8 cellular contexts compared by ENCODE assay signal in the genomic region with DNA sequence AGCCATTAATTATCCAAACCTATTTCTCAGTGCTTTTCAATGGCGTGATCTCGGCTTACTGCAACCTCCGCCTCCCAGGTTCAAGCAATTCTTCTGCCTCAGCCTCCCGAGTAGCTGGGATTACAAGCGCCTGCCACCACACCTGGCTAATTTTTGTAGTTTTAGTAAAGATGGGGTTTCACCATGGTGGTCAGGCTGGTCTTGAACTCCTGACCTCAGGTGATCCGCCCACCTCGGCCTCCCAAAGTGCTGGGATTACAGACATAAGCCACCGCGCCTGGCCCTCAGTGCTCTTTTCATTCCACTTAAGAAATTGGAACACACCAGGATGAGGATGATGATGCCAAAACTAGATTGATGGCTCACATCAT. TPM values are rescaled to one million over a fixed set of nuclear protein-coding genes. Genes with fewer than 3 reads are reported as not detected.
DNase-seq lines count a peak whose midpoint lies in the region; ATAC-seq, FAIRE-seq and TF ChIP-seq lines count a peak whose summit lies in the region.
"Not testable (repeated sequence)": the region's sequence is repeated elsewhere in the genome, so short reads cannot be mapped to it uniquely, and the experiment has no call there.

No MANE protein-coding gene starts in this region.

- intact Hi-C loops in CD4-positive, alpha-beta memory T cell (cut with micrococcal nuclease): loop anchor here (1.0 kb wide), 3 partner anchors 27 to 141 kb away; partner anchors contain the start of genes RAD51C and TEX14
- intact Hi-C loops in activated CD4-positive, alpha-beta T cell treated with anti-CD3 and anti-CD28 coated beads, Interleukin-2, amount 10 ng/mL, durations not matched to agents 24 days and 14 days (cut with micrococcal nuclease): loop anchor here (1.0 to 2.0 kb wide), 6 partner anchors 27 to 346 kb away; partner anchors contain the start of genes RAD51C and TEX14
- intact Hi-C loops in K562 (cut with micrococcal nuclease) (loop anchor here (1.0 kb wide), 3 partner anchors 20 to 141 kb away; no protein-coding TSS in a partner anchor), HepG2 (cut with micrococcal nuclease; ENCODE audit: unreplicated experiment) (loop anchor here (1.0 kb wide), 3 partner anchors 27 to 141 kb away; no protein-coding TSS in a partner anchor)
- intact Hi-C loops in esophagus squamous epithelium (cut with DNase I); pancreas (cut with DNase I); thyroid gland (cut with DNase I): not testable (repeated sequence)

- H3K27ac ChIP-seq in CD4-positive, alpha-beta memory T cell (ENCODE audit: low read depth, low read length): peak overlapping the region; percentile 77
- H3K27ac ChIP-seq in K562 (ENCODE audit: extremely low read depth, low read depth, low read length) (peak overlapping the region; percentile 100), esophagus squamous epithelium (peak overlapping the region in 3 of 4 donors; percentile 75 to 87 (median 76)), HepG2 (ENCODE audit: extremely low read length, insufficient read depth, low read length) (peak overlapping the region; percentile 88), pancreas (peak overlapping the region; percentile 58 to 90 (median 70)), thyroid gland (peak overlapping the region in 2 of 3 donors; percentile 61 to 69)

- not testable (repeated sequence) for H3K36me3 ChIP-seq in CD4-positive, alpha-beta memory T cell (ENCODE audit: insufficient read depth, low read length); K562 (ENCODE audit: control insufficient read depth, insufficient read depth, low read length); esophagus squamous epithelium; HepG2 (replicated peaks in 1 of 2; ENCODE audit: control insufficient read depth in 1 of 2, insufficient read depth in 2 of 2, low read length in 2 of 2); pancreas; thyroid gland

- FAIRE-seq in K562 (lab: Jason Lieb, UNC); HepG2 (lab: Jason Lieb, UNC); pancreas (lab: Jason Lieb, UNC): not testable (repeated sequence)

- TSS peak; percentile 95 for BruUV-seq in K562 (replicated peaks; lab: Mats Ljungman, UMichigan)
- BruUV-seq in HepG2 (replicated peaks; lab: Mats Ljungman, UMichigan): TSS peak; percentile 60

- peak overlapping the region; percentile 83 to 95 (median 91) for H3K4me3 Mint-ChIP-seq in CD4-positive, alpha-beta memory T cell
- peak overlapping the region; percentile 78 for H3K4me3 Mint-ChIP-seq in activated CD4-positive, alpha-beta T cell treated with anti-CD3 and anti-CD28 coated beads, Interleukin-2, amount 10 ng/mL, durations not matched to agents 24 days and 14 days

- ATAC-seq in K562, HepG2, pancreas: not testable (repeated sequence)

- H3K4me3 ChIP-seq in CD4-positive, alpha-beta memory T cell (ENCODE audit: low read length in 2 of 2): peak overlapping the region; percentile 43 to 83
- H3K4me3 ChIP-seq in LNCaP clone FGC (ENCODE audit: low read depth, low read length) (peak overlapping the region; percentile 38), K562 (peak overlapping the region; percentile 40), esophagus squamous epithelium (peak overlapping the region; percentile 24 to 62 (median 47)), HepG2 (replicated peaks in 1 of 3; ENCODE audit: insufficient read depth in 1 of 3, low read depth in 2 of 3, low read length in 3 of 3) (peak overlapping the region; percentile 33 to 59 (median 35); a peak in 5 of 6 replicates), pancreas (peak overlapping the region; percentile 3 to 49 (median 34)), thyroid gland (replicated peaks in 1 of 3) (peak overlapping the region in 1 of 3 donors; percentile 24)

- not testable (repeated sequence) for H3K79me2 ChIP-seq in K562 (ENCODE audit: control insufficient read depth, insufficient read depth, low read length); HepG2 (ENCODE audit: insufficient read depth, low read length)

- H3K9me3 ChIP-seq in CD4-positive, alpha-beta memory T cell (ENCODE audit: control insufficient read depth in 1 of 2, low read length in 2 of 2); K562 (replicated peaks; ENCODE audit: control insufficient read depth, insufficient read depth, low read depth, low read length); esophagus squamous epithelium; HepG2 (ENCODE audit: low read length); pancreas; thyroid gland: not testable (repeated sequence)

- H3K9me1 ChIP-seq in K562 (ENCODE audit: control insufficient read depth, insufficient read depth, low read length): not testable (repeated sequence)

- H3K4me2 ChIP-seq in K562 (ENCODE audit: insufficient read depth, low read length): peak overlapping the region; percentile 80
- H3K4me2 ChIP-seq in HepG2 (ENCODE audit: low read depth, low read length): peak overlapping the region; percentile 82

- in situ Hi-C loops in K562 (cut with MboI); HepG2 (cut with HindIII; ENCODE audit: extremely low pct_ligation_motif_present, low pct_unique_long_range_greater_than_20kb): not testable (repeated sequence)

- not testable (repeated sequence) for TF ChIP-seq RAD21 in K562 (CRISPR knock-in tag; conservative IDR thresholded peaks at IDR 0.05 in 1 of 2, IDR thresholded peaks at IDR 0.05 in 1 of 2); HepG2 (CRISPR knock-in tag; IDR thresholded peaks at IDR 0.05)

- H3K27ac Mint-ChIP-seq in CD4-positive, alpha-beta memory T cell: peak overlapping the region; percentile 97 to 100 (median 100)
- peak overlapping the region; percentile 99 for H3K27ac Mint-ChIP-seq in activated CD4-positive, alpha-beta T cell treated with anti-CD3 and anti-CD28 coated beads, Interleukin-2, amount 10 ng/mL, durations not matched to agents 24 days and 14 days

- not testable (repeated sequence) for H3K9me3 Mint-ChIP-seq in CD4-positive, alpha-beta memory T cell; activated CD4-positive, alpha-beta T cell treated with anti-CD3 and anti-CD28 coated beads, Interleukin-2, amount 10 ng/mL, durations not matched to agents 24 days and 14 days

- TF ChIP-seq CTCF in LNCaP clone FGC (IDR thresholded peaks at IDR 0.05; ENCODE audit: control insufficient read depth, extremely low read depth, insufficient read depth); K562 (IDR thresholded peaks at IDR 0.05 in 2 of 3, conservative IDR thresholded peaks at IDR 0.05 in 1 of 3; ENCODE audit: insufficient read depth in 2 of 3, low read depth in 1 of 3, low read length in 3 of 3); esophagus squamous epithelium (IDR thresholded peaks at IDR 0.05); HepG2 (CRISPR knock-in tag; IDR thresholded peaks at IDR 0.05); pancreas (IDR thresholded peaks at IDR 0.05); thyroid gland (IDR thresholded peaks at IDR 0.05): not testable (repeated sequence)

- not testable (repeated sequence) for DNase-seq in CD4-positive, alpha-beta memory T cell; LNCaP clone FGC (ENCODE audit: low read depth); activated CD4-positive, alpha-beta T cell treated with anti-CD3 and anti-CD28 coated beads, Interleukin-2, amount 10 ng/mL, durations not matched to agents 24 days and 14 days; K562 (ENCODE audit: extremely low read depth in 1 of 4, low spot score in 3 of 4); esophagus squamous epithelium (lab: John Stamatoyannopoulos, UW); HepG2 (ENCODE audit: low spot score); thyroid gland
- DNase-seq in pancreas: peak in 1 of 6 donors; percentile 22

- not testable (repeated sequence) for H4K20me1 ChIP-seq in K562 (replicated peaks; ENCODE audit: control insufficient read depth, insufficient read depth, low read length); HepG2 (ENCODE audit: insufficient read depth, low read length)

- POLR2A ChIA-PET in CD4-positive, alpha-beta memory T cell (lab: Charles Lee; ENCODE audit: partially characterized antibody): interaction anchor here (0.7 to 5.6 kb wide), 6 partner anchors 28 to 324 kb away, joined by 3 to 101 read pairs (median 8); partner anchors contain the start of genes RAD51C and TEX14
- POLR2A ChIA-PET in K562 (lab: Yijun Ruan, JAX) (interaction anchor here (0.6 to 11.2 kb wide), 16 partner anchors 12 to 345 kb away, joined by 3 to 281 read pairs (median 8); partner anchors contain the start of genes RAD51C and TEX14), HepG2 (lab: Yijun Ruan, JAX) (interaction anchor here (0.6 to 5.6 kb wide), 9 partner anchors 8 to 141 kb away, joined by 3 to 154 read pairs (median 6); partner anchors contain the start of genes RAD51C and TEX14)

- H3K27me3 ChIP-seq in CD4-positive, alpha-beta memory T cell (ENCODE audit: insufficient read depth, low read length); K562 (ENCODE audit: control insufficient read depth in 2 of 2, insufficient read depth in 2 of 2, low read length in 2 of 2); esophagus squamous epithelium; HepG2 (ENCODE audit: control insufficient read depth in 1 of 2, insufficient read depth in 2 of 2, low read length in 2 of 2); pancreas; thyroid gland: not testable (repeated sequence)

- not testable (repeated sequence) for TF ChIP-seq EP300 in K562 (IDR thresholded peaks at IDR 0.05; ENCODE audit: low read length); HepG2 (IDR thresholded peaks at IDR 0.05; ENCODE audit: low read depth in 2 of 2, low read length in 2 of 2); HepG2 (CRISPR knock-in tag; IDR thresholded peaks at IDR 0.05; ENCODE audit: borderline replicate concordance)

- H3K27me3 Mint-ChIP-seq in CD4-positive, alpha-beta memory T cell: not testable (repeated sequence)
- H3K27me3 Mint-ChIP-seq in activated CD4-positive, alpha-beta T cell treated with anti-CD3 and anti-CD28 coated beads, Interleukin-2, amount 10 ng/mL, durations not matched to agents 24 days and 14 days: peaks cover 13% of the 10 kb centered on the region

- WGBS in K562 (ENCODE audit: insufficient coverage, low coverage, missing lambda C conversion rate): 29% methylated on average over 9 of the region's 9 CpGs
- 27 to 33% methylated on average over 6 to 7 of the region's 9 CpGs for WGBS in esophagus squamous epithelium, 2 donors
- 38% methylated on average over 9 of the region's 9 CpGs for WGBS in HepG2 (ENCODE audit: low lambda C conversion rate)
- WGBS in pancreas, 2 donors: 20 to 21% methylated on average over 9 of the region's 9 CpGs
- 51 to 58% methylated on average over 9 of the region's 9 CpGs for WGBS in thyroid gland, 2 donors

- H3K9ac ChIP-seq in K562 (ENCODE audit: insufficient read depth in 1 of 2, low read depth in 2 of 2, low read length in 2 of 2) (peak overlapping the region in 1 of 2 experiments; percentile 98; a peak in 2 of 4 replicates), HepG2 (ENCODE audit: insufficient read depth, low read depth, low read length) (peak overlapping the region; percentile 96)

- peaks cover 13% of the 10 kb centered on the region for H3K4me1 ChIP-seq in CD4-positive, alpha-beta memory T cell (ENCODE audit: insufficient read depth, low read length)
- not testable (repeated sequence) for H3K4me1 ChIP-seq in K562 (replicated peaks in 1 of 2; ENCODE audit: control insufficient read depth in 2 of 2, insufficient read depth in 2 of 2, low read length in 2 of 2); pancreas; thyroid gland
- H3K4me1 ChIP-seq in esophagus squamous epithelium: peaks cover 0 to 22% (median 5%) of the 10 kb centered on the region in 3 donors
- peaks cover 14% of the 10 kb centered on the region for H3K4me1 ChIP-seq in HepG2 (ENCODE audit: insufficient read depth, low read length)

- H3K36me3 Mint-ChIP-seq in CD4-positive, alpha-beta memory T cell; activated CD4-positive, alpha-beta T cell treated with anti-CD3 and anti-CD28 coated beads, Interleukin-2, amount 10 ng/mL, durations not matched to agents 24 days and 14 days (ENCODE audit: low read depth): not testable (repeated sequence)

- peak overlapping the region; percentile 95 for H2AFZ ChIP-seq in K562 (ENCODE audit: low read depth, low read length)
- peak overlapping the region; percentile 94 for H2AFZ ChIP-seq in HepG2 (ENCODE audit: low read length)

- peaks cover 12 to 18% (median 15%) of the 10 kb centered on the region in 4 donors for H3K4me1 Mint-ChIP-seq in CD4-positive, alpha-beta memory T cell
- peaks cover 20% of the 10 kb centered on the region for H3K4me1 Mint-ChIP-seq in activated CD4-positive, alpha-beta T cell treated with anti-CD3 and anti-CD28 coated beads, Interleukin-2, amount 10 ng/mL, durations not matched to agents 24 days and 14 days

- not testable (repeated sequence) for TF ChIP-seq POLR2A in K562 (conservative IDR thresholded peaks at IDR 0.05); esophagus squamous epithelium (IDR thresholded peaks at IDR 0.05); HepG2 (IDR thresholded peaks at IDR 0.05; ENCODE audit: insufficient read depth in 1 of 2, low read depth in 2 of 2, low read length in 2 of 2); thyroid gland (IDR thresholded peaks at IDR 0.05)

- CTCF ChIA-PET in CD4-positive, alpha-beta memory T cell (lab: Charles Lee; ENCODE audit: partially characterized antibody): interaction anchor here (1.1 to 1.8 kb wide), 2 partner anchors 28 to 141 kb away, joined by 3 to 5 read pairs; no protein-coding TSS in a partner anchor
- CTCF ChIA-PET in K562 (lab: Yijun Ruan, JAX; ENCODE audit: low intra/inter-chr PET ratio); HepG2 (lab: Yijun Ruan, JAX; ENCODE audit: low intra/inter-chr PET ratio, low total read pairs): not testable (repeated sequence)

RNA-seq across cellular contexts. Expression of gene TEX14, which starts 32.1 kb away (rescaled TPM):
- 1 to 10 TPM; 1.3 to 1.6 TPM for total RNA-seq in CD4-positive, alpha-beta memory T cell
- polyA plus RNA-seq in CD4-positive, alpha-beta memory T cell: not detected
- 0.07 TPM in 2 replicates for total RNA-seq in activated CD4-positive, alpha-beta T cell treated with anti-CD3 and anti-CD28 coated beads, Interleukin-2, amount 10 ng/mL, durations not matched to agents 24 days and 14 days
- total RNA-seq in K562 (2011; cell fraction: chromatin; rRNA removed; ENCODE audit: low replicate concordance): 0.25 and 0.42 TPM in 2 replicates
- 0.13 and 0.17 TPM in 2 replicates for total RNA-seq in K562 (2011; cell fraction: nucleolus; rRNA removed)
- 0.15 and 0.29 TPM in 2 replicates for total RNA-seq in K562 (2011; cell fraction: nucleoplasm; rRNA removed)
- 0.04 and 0.05 TPM in 2 replicates for total RNA-seq in K562 (2014; rRNA removed)
- 0.06 and 0.11 TPM in 2 replicates for total RNA-seq in K562 (2014; rRNA removed; fragmentation: Illumina TruSeq; extraction: Trizol)
- 0.04 TPM in 1 of 2 replicates, not detected in the other for total RNA-seq in K562 (2015; rRNA removed; fragmentation: Illumina TruSeq; extraction: Trizol)
- 0.09 and 0.18 TPM in 2 replicates for total RNA-seq in K562 (2021)
- 0.06 and 0.27 TPM in 2 replicates for polyA plus RNA-seq in K562 (2011; rRNA removed)
- 0.06 and 0.40 TPM in 2 replicates for polyA plus RNA-seq in K562 (2011; cell fraction: cytosol; rRNA removed)
- polyA plus RNA-seq in K562 (2011; cell fraction: nucleus; rRNA removed): 0.34 and 0.56 TPM in 2 replicates
- 0.10 and 0.12 TPM in 2 replicates for polyA plus RNA-seq in K562 (2012)
- polyA plus RNA-seq in K562 (2014; fragmentation: Illumina TruSeq; extraction: Trizol): 0.06 and 0.12 TPM in 2 replicates
- polyA plus RNA-seq in K562 (2014; fragmentation: Nextera tagmentation; extraction: Ambion mirVana): under 1 TPM; 0.10 to 0.11 TPM
- 0.05 TPM in 2 replicates for polyA plus RNA-seq in K562 (2014; rRNA removed)
- polyA minus RNA-seq in K562 (2011; rRNA and poly(A)+ RNA removed): 0.07 and 0.24 TPM in 2 replicates
- not detected in 2 replicates for polyA minus RNA-seq in K562 (2011; cell fraction: cytosol; rRNA and poly(A)+ RNA removed)
- under 0.01 and 0.22 TPM in 2 replicates for polyA minus RNA-seq in K562 (2011; cell fraction: nucleus; rRNA and poly(A)+ RNA removed)
- total RNA-seq in esophagus squamous epithelium: under 1 TPM in 2 of 4 donors, not detected in 2; 0.13 to 0.19 TPM
- total RNA-seq in HepG2 (2016; rRNA removed; fragmentation: Illumina TruSeq; extraction: Trizol): 0.07 TPM in 1 of 2 replicates, not detected in the other
- not detected in 2 replicates for total RNA-seq in HepG2 (2016; cell fraction: cytosol; rRNA removed; fragmentation: Illumina TruSeq; extraction: Trizol; ENCODE audit: low read depth)
- total RNA-seq in HepG2 (2016; cell fraction: insoluble cytoplasmic fraction; rRNA removed; fragmentation: Illumina TruSeq; extraction: Trizol): not detected in 2 replicates
- not detected in 2 replicates for total RNA-seq in HepG2 (2016; cell fraction: membrane; rRNA removed; fragmentation: Illumina TruSeq; extraction: Trizol)
- 0.06 TPM in 1 of 2 replicates, not detected in the other for total RNA-seq in HepG2 (2016; cell fraction: nucleus; rRNA removed; fragmentation: Illumina TruSeq; extraction: Trizol)
- 0.03 and 0.04 TPM in 2 replicates for polyA plus RNA-seq in HepG2 (2011; rRNA removed)
- polyA plus RNA-seq in HepG2 (2011; cell fraction: cytosol; rRNA removed): 0.01 and 0.03 TPM in 2 replicates
- polyA plus RNA-seq in HepG2 (2011; cell fraction: nucleus; rRNA removed): 0.09 and 0.11 TPM in 2 replicates
- polyA plus RNA-seq in HepG2 (2012): 0.08 TPM in 1 of 2 replicates, not detected in the other
- polyA plus RNA-seq in HepG2 (2016; cell fraction: cytosol; fragmentation: Illumina TruSeq; extraction: Trizol; ENCODE audit: low read depth): not detected in 2 replicates
- not detected in 2 replicates for polyA plus RNA-seq in HepG2 (2016; cell fraction: insoluble cytoplasmic fraction; fragmentation: Illumina TruSeq; extraction: Trizol; ENCODE audit: low read depth)
- not detected in 2 replicates for polyA plus RNA-seq in HepG2 (2016; cell fraction: membrane; fragmentation: Illumina TruSeq; extraction: Trizol; ENCODE audit: low read depth)
- polyA plus RNA-seq in HepG2 (2016; cell fraction: nucleus; fragmentation: Illumina TruSeq; extraction: Trizol; ENCODE audit: insufficient read depth, low read depth): not detected in 2 replicates
- 0.02 and 0.04 TPM in 2 replicates for polyA minus RNA-seq in HepG2 (2011; rRNA and poly(A)+ RNA removed; ENCODE audit: low replicate concordance)
- not detected in 2 replicates for polyA minus RNA-seq in HepG2 (2011; cell fraction: cytosol; rRNA and poly(A)+ RNA removed)
- polyA minus RNA-seq in HepG2 (2011; cell fraction: nucleus; rRNA and poly(A)+ RNA removed): 0.12 and 0.26 TPM in 2 replicates
- total RNA-seq in pancreas: under 1 TPM; 0.03 to 0.43 (median 0.09) TPM
- under 1 TPM; 0.30 to 0.59 TPM for polyA plus RNA-seq in pancreas
- 1 to 10 TPM in 1 of 4 donors, under 1 TPM in 3; 0.11 to 2.3 (median 0.27) TPM for total RNA-seq in thyroid gland

RNA-seq across cellular contexts. Expression of gene RAD51C, which starts 32.7 kb away (rescaled TPM):
- 10 to 100 TPM; 25.8 to 28.2 TPM for total RNA-seq in CD4-positive, alpha-beta memory T cell
- polyA plus RNA-seq in CD4-positive, alpha-beta memory T cell: 10 to 100 TPM; 45.5 to 74.2 TPM
- total RNA-seq in activated CD4-positive, alpha-beta T cell treated with anti-CD3 and anti-CD28 coated beads, Interleukin-2, amount 10 ng/mL, durations not matched to agents 24 days and 14 days: 73.7 and 78.8 TPM in 2 replicates
- 78.3 and 96.4 TPM in 2 replicates for total RNA-seq in K562 (2011; cell fraction: chromatin; rRNA removed; ENCODE audit: low replicate concordance)
- total RNA-seq in K562 (2011; cell fraction: nucleolus; rRNA removed): 44.3 and 51.4 TPM in 2 replicates
- total RNA-seq in K562 (2011; cell fraction: nucleoplasm; rRNA removed): 69.1 and 82.0 TPM in 2 replicates
- total RNA-seq in K562 (2014; rRNA removed): 66.4 and 103 TPM in 2 replicates
- 126 and 145 TPM in 2 replicates for total RNA-seq in K562 (2014; rRNA removed; fragmentation: Illumina TruSeq; extraction: Trizol)
- 96.1 and 106 TPM in 2 replicates for total RNA-seq in K562 (2015; rRNA removed; fragmentation: Illumina TruSeq; extraction: Trizol)
- 93.9 and 96.9 TPM in 2 replicates for total RNA-seq in K562 (2021)
- 107 and 137 TPM in 2 replicates for polyA plus RNA-seq in K562 (2011; rRNA removed)
- polyA plus RNA-seq in K562 (2011; cell fraction: cytosol; rRNA removed): 31.3 and 56.4 TPM in 2 replicates
- 29.6 and 40.6 TPM in 2 replicates for polyA plus RNA-seq in K562 (2011; cell fraction: nucleus; rRNA removed)
- 89.2 and 109 TPM in 2 replicates for polyA plus RNA-seq in K562 (2012)
- 113 and 135 TPM in 2 replicates for polyA plus RNA-seq in K562 (2014; fragmentation: Illumina TruSeq; extraction: Trizol)
- 100 to 1,000 TPM; 341 TPM for polyA plus RNA-seq in K562 (2014; fragmentation: Nextera tagmentation; extraction: Ambion mirVana)
- polyA plus RNA-seq in K562 (2014; rRNA removed): 148 and 161 TPM in 2 replicates
- 107 and 123 TPM in 2 replicates for polyA minus RNA-seq in K562 (2011; rRNA and poly(A)+ RNA removed)
- polyA minus RNA-seq in K562 (2011; cell fraction: cytosol; rRNA and poly(A)+ RNA removed): 22.2 and 30.0 TPM in 2 replicates
- 33.3 and 62.1 TPM in 2 replicates for polyA minus RNA-seq in K562 (2011; cell fraction: nucleus; rRNA and poly(A)+ RNA removed)
- total RNA-seq in esophagus squamous epithelium: 10 to 100 TPM; 11.6 to 19.2 (median 14.6) TPM
- total RNA-seq in HepG2 (2016; rRNA removed; fragmentation: Illumina TruSeq; extraction: Trizol): 106 and 151 TPM in 2 replicates
- 50.0 and 53.5 TPM in 2 replicates for total RNA-seq in HepG2 (2016; cell fraction: cytosol; rRNA removed; fragmentation: Illumina TruSeq; extraction: Trizol; ENCODE audit: low read depth)
- total RNA-seq in HepG2 (2016; cell fraction: insoluble cytoplasmic fraction; rRNA removed; fragmentation: Illumina TruSeq; extraction: Trizol): 110 and 163 TPM in 2 replicates
- 68.8 and 79.6 TPM in 2 replicates for total RNA-seq in HepG2 (2016; cell fraction: membrane; rRNA removed; fragmentation: Illumina TruSeq; extraction: Trizol)
- total RNA-seq in HepG2 (2016; cell fraction: nucleus; rRNA removed; fragmentation: Illumina TruSeq; extraction: Trizol): 50.4 and 54.3 TPM in 2 replicates
- polyA plus RNA-seq in HepG2 (2011; rRNA removed): 27.3 and 38.5 TPM in 2 replicates
- polyA plus RNA-seq in HepG2 (2011; cell fraction: cytosol; rRNA removed): 23.1 and 25.8 TPM in 2 replicates
- polyA plus RNA-seq in HepG2 (2011; cell fraction: nucleus; rRNA removed): 8.0 and 12.1 TPM in 2 replicates
- 34.0 and 48.5 TPM in 2 replicates for polyA plus RNA-seq in HepG2 (2012)
- polyA plus RNA-seq in HepG2 (2016; cell fraction: cytosol; fragmentation: Illumina TruSeq; extraction: Trizol; ENCODE audit: low read depth): 57.5 and 61.7 TPM in 2 replicates
- 139 and 168 TPM in 2 replicates for polyA plus RNA-seq in HepG2 (2016; cell fraction: insoluble cytoplasmic fraction; fragmentation: Illumina TruSeq; extraction: Trizol; ENCODE audit: low read depth)
- 63.2 and 65.8 TPM in 2 replicates for polyA plus RNA-seq in HepG2 (2016; cell fraction: membrane; fragmentation: Illumina TruSeq; extraction: Trizol; ENCODE audit: low read depth)
- polyA plus RNA-seq in HepG2 (2016; cell fraction: nucleus; fragmentation: Illumina TruSeq; extraction: Trizol; ENCODE audit: insufficient read depth, low read depth): 70.5 and 75.0 TPM in 2 replicates
- 6.8 and 14.3 TPM in 2 replicates for polyA minus RNA-seq in HepG2 (2011; rRNA and poly(A)+ RNA removed; ENCODE audit: low replicate concordance)
- polyA minus RNA-seq in HepG2 (2011; cell fraction: cytosol; rRNA and poly(A)+ RNA removed): 7.0 and 7.6 TPM in 2 replicates
- 19.2 and 27.5 TPM in 2 replicates for polyA minus RNA-seq in HepG2 (2011; cell fraction: nucleus; rRNA and poly(A)+ RNA removed)
- total RNA-seq in pancreas: 1 to 10 TPM; 3.7 to 9.0 (median 7.9) TPM
- 10 to 100 TPM in 1 of 2 donors, 1 to 10 TPM in 1; 7.9 to 12.8 TPM for polyA plus RNA-seq in pancreas
- 10 to 100 TPM in 3 of 4 donors, 1 to 10 TPM in 1; 8.8 to 20.4 (median 12.4) TPM for total RNA-seq in thyroid gland
